ENCODE assay signal across 8 cellular contexts in the genomic region with DNA sequence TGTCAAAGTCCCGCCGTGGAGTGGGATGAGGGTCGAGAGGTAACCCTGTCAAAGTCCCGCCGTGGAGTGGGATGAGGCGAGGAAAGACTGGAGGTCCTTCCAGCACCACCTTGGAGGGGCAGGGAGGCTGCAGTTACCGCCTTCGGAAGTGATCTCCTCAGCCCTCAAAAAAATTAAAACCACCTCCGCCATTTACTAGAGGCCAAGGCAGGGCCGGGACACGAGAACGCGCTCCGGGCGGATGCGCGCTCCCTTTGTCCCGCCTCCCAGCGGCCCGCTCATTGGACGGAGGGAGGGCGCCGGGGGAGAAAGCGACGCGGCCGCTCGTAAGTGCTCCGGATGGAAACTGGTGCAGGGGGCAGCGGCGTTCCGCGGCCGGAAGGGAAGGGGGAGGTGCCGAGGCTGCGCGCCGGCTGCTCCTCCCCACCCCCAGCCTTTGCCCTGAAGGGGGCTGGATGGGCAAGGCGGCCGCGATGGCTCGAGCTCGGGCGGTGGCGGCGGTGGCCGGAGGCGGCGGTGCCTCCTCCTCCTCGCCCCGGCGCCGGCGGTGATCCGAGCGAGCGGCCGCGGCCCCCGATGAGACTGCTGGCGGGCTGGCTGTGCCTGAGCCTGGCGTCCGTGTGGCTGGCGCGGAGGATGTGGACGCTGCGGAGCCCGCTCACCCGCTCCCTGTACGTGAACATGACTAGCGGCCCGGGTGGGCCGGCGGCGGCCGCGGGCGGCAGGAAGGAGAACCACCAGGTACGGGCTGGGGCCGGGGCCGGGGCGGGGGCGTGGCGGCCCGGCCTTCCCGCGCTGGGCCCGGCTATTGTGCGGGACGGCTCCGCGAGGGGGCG. TPM values are rescaled to one million over a fixed set of nuclear protein-coding genes. Genes with fewer than 3 reads are reported as not detected.
DNase-seq lines count a peak whose midpoint lies in the region; ATAC-seq lines count a peak whose summit lies in the region.

A gene (plus strand): TSS at position 420 of the 836 bp plus-strand sequence. CDS start 157 bp downstream, at position 577.

- peaks cover 0 to 4% (median 0%) of the 10 kb centered on the region in 5 donors for H3K36me3 Mint-ChIP-seq in naive thymus-derived CD4-positive, alpha-beta T cell
- peaks cover 5 to 6% of the 10 kb centered on the region in 2 donors for H3K36me3 Mint-ChIP-seq in stimulated activated naive B cell treated with anti-CD40 and anti-IgM and Interleukin-4, amounts not matched to agents 10 μg/mL and 1 μg/mL and 100 μg/mL, for 72 hours

- POLR2A ChIA-PET in naive thymus-derived CD4-positive, alpha-beta T cell (lab: Charles Lee): interaction anchor here (1.0 to 4.8 kb wide), 8 partner anchors 10 to 79 kb away, joined by 3 to 35 read pairs (median 4); no protein-coding TSS in a partner anchor

- DNase-seq in DMS79 treated with DMSO at 0.1 percent for 48 hours (lab: John Stamatoyannopoulos, UW) (peak; percentile 92), Karpas-422 (peak; percentile 98), RKO (ENCODE audit: low spot score) (peak; percentile 92), fibroblast of gingiva (ENCODE audit: low read depth) (peak; percentile 96)
- peak; percentile 89 to 93 for DNase-seq in activated T-helper 1 cell treated with anti-CD3 and anti-CD28 coated beads, Interleukin-2, amount 50 U/mL, for 16 hours (ENCODE audit: low read depth in 1 of 2, low spot score in 1 of 2)
- peak; percentile 92 to 96 (median 94) for DNase-seq in naive thymus-derived CD4-positive, alpha-beta T cell
- peak; percentile 94 for DNase-seq in stimulated activated naive B cell treated with anti-CD40 and anti-IgM and Interleukin-4, amounts not matched to agents 10 μg/mL and 1 μg/mL and 100 μg/mL, for 72 hours

- H3K9me3 ChIP-seq in Karpas-422 (ENCODE audit: low read length): no peaks in the 10 kb centered on the region
- H3K9me3 ChIP-seq in naive thymus-derived CD4-positive, alpha-beta T cell (ENCODE audit: control insufficient read depth in 2 of 3, low read length in 3 of 3): no peaks in the 10 kb centered on the region

- intact Hi-C loops in naive thymus-derived CD4-positive, alpha-beta T cell (cut with micrococcal nuclease): loop anchor here (1.0 to 2.0 kb wide), 7 partner anchors 15 to 697 kb away; a partner anchor contains a TSS

- peak within 1 kb of the TSS; percentile 91 to 98 (median 94) for H3K4me3 Mint-ChIP-seq in naive thymus-derived CD4-positive, alpha-beta T cell
- peak within 1 kb of the TSS; percentile 92 to 96 for H3K4me3 Mint-ChIP-seq in stimulated activated naive B cell treated with anti-CD40 and anti-IgM and Interleukin-4, amounts not matched to agents 10 μg/mL and 1 μg/mL and 100 μg/mL, for 72 hours

- H3K4me3 ChIP-seq in Karpas-422 (ENCODE audit: low read length): peak within 1 kb of the TSS; percentile 85
- peak within 1 kb of the TSS; percentile 82 for H3K4me3 ChIP-seq in naive thymus-derived CD4-positive, alpha-beta T cell (ENCODE audit: low read length)

- H4K20me1 ChIP-seq in Karpas-422 (ENCODE audit: insufficient read depth, low read depth, low read length): peaks cover 28% of the 10 kb centered on the region

- peaks cover 44 to 69% (median 54%) of the 10 kb centered on the region in 7 donors for H3K4me1 Mint-ChIP-seq in naive thymus-derived CD4-positive, alpha-beta T cell
- H3K4me1 Mint-ChIP-seq in stimulated activated naive B cell treated with anti-CD40 and anti-IgM and Interleukin-4, amounts not matched to agents 10 μg/mL and 1 μg/mL and 100 μg/mL, for 72 hours: peaks cover 18 to 50% of the 10 kb centered on the region in 2 donors

- peaks cover 44% of the 10 kb centered on the region for H3K79me2 ChIP-seq in Karpas-422 (ENCODE audit: low read length)

- no peaks in the 10 kb centered on the region for H3K27me3 ChIP-seq in Karpas-422 (ENCODE audit: low read length)
- H3K27me3 ChIP-seq in naive thymus-derived CD4-positive, alpha-beta T cell (ENCODE audit: control insufficient read depth in 2 of 2, insufficient read depth in 2 of 2, low read length in 2 of 2): no peaks in the 10 kb centered on the region

- H3K36me3 ChIP-seq in Karpas-422 (ENCODE audit: insufficient read depth, low read length): no peaks in the 10 kb centered on the region
- no peaks in the 10 kb centered on the region for H3K36me3 ChIP-seq in naive thymus-derived CD4-positive, alpha-beta T cell (ENCODE audit: control insufficient read depth in 2 of 3, insufficient read depth in 3 of 3, low read length in 3 of 3)

- H2AFZ ChIP-seq in Karpas-422 (ENCODE audit: low read length): peak within 1 kb of the TSS; percentile 86

- H3K9me2 ChIP-seq in Karpas-422 (replicated peaks; ENCODE audit: insufficient read depth, low read length): no peaks in the 10 kb centered on the region

- CTCF ChIA-PET in naive thymus-derived CD4-positive, alpha-beta T cell (lab: Charles Lee): interaction anchor here (0.6 to 0.8 kb wide), 2 partner anchors 43 to 609 kb away, joined by 3 read pairs; no protein-coding TSS in a partner anchor

- peak within 1 kb of the TSS; percentile 75 for H3K27ac ChIP-seq in Karpas-422 (ENCODE audit: low read length)
- peak within 1 kb of the TSS; percentile 91 for H3K27ac ChIP-seq in naive thymus-derived CD4-positive, alpha-beta T cell (ENCODE audit: low read depth, low read length)

- peak within 1 kb of the TSS; percentile 86 to 99 (median 96) for H3K27ac Mint-ChIP-seq in naive thymus-derived CD4-positive, alpha-beta T cell
- H3K27ac Mint-ChIP-seq in stimulated activated naive B cell treated with anti-CD40 and anti-IgM and Interleukin-4, amounts not matched to agents 10 μg/mL and 1 μg/mL and 100 μg/mL, for 72 hours: peak within 1 kb of the TSS; percentile 96

- H3K9ac ChIP-seq in Karpas-422 (ENCODE audit: low read length): peak within 1 kb of the TSS; percentile 95

- peaks cover 0 to 2% (median 0%) of the 10 kb centered on the region in 11 donors for H3K9me3 Mint-ChIP-seq in naive thymus-derived CD4-positive, alpha-beta T cell
- no peaks in the 10 kb centered on the region for H3K9me3 Mint-ChIP-seq in stimulated activated naive B cell treated with anti-CD40 and anti-IgM and Interleukin-4, amounts not matched to agents 10 μg/mL and 1 μg/mL and 100 μg/mL, for 72 hours

- H3K4me1 ChIP-seq in Karpas-422 (ENCODE audit: low read length): peaks cover 34% of the 10 kb centered on the region
- H3K4me1 ChIP-seq in naive thymus-derived CD4-positive, alpha-beta T cell (ENCODE audit: control insufficient read depth in 2 of 2, insufficient read depth in 2 of 2, low read length in 2 of 2): peaks cover 21 to 32% of the 10 kb centered on the region in 2 donors

- peak; percentile 88 for ATAC-seq in GM21825 (IDR thresholded peaks at IDR 0.05; ENCODE audit: unreplicated experiment)
- ATAC-seq in naive thymus-derived CD4-positive, alpha-beta T cell: peak; percentile 96
- peak; percentile 93 to 94 for ATAC-seq in stimulated activated naive B cell treated with anti-CD40 and anti-IgM and Interleukin-4, amounts not matched to agents 10 μg/mL and 1 μg/mL and 100 μg/mL, for 72 hours (replicated peaks)

- H3K27me3 Mint-ChIP-seq in naive thymus-derived CD4-positive, alpha-beta T cell: no peaks in the 10 kb centered on the region
- no peaks in the 10 kb centered on the region for H3K27me3 Mint-ChIP-seq in stimulated activated naive B cell treated with anti-CD40 and anti-IgM and Interleukin-4, amounts not matched to agents 10 μg/mL and 1 μg/mL and 100 μg/mL, for 72 hours

- H3K4me2 ChIP-seq in Karpas-422 (ENCODE audit: low read depth, low read length, poor library complexity, severe bottlenecking): peak within 1 kb of the TSS; percentile 100

RNA-seq across cellular contexts. Expression of the gene that starts here (rescaled TPM):
- 82.6 and 90.6 TPM in 2 replicates for total RNA-seq in Karpas-422 (2014; rRNA removed; shearing (Covaris generic); ENCODE audit: low replicate concordance)
- total RNA-seq in naive thymus-derived CD4-positive, alpha-beta T cell: 100 to 1,000 TPM in 1 of 5 experiments, 10 to 100 TPM in 4; 68.4 to 128 (median 80.1) TPM
- polyA plus RNA-seq in naive thymus-derived CD4-positive, alpha-beta T cell: 100 to 1,000 TPM; 116 to 118 TPM

Comparison
In these comparisons a context has a peak if more than half of its experiments do, and no peak if none do; other contexts are left out.
1. Peak in every context shown above with its lines: DNase-seq, ATAC-seq, H3K4me3 ChIP-seq and H3K27ac ChIP-seq.